ENCODE assay signal across 1 cellular context in the genomic region with DNA sequence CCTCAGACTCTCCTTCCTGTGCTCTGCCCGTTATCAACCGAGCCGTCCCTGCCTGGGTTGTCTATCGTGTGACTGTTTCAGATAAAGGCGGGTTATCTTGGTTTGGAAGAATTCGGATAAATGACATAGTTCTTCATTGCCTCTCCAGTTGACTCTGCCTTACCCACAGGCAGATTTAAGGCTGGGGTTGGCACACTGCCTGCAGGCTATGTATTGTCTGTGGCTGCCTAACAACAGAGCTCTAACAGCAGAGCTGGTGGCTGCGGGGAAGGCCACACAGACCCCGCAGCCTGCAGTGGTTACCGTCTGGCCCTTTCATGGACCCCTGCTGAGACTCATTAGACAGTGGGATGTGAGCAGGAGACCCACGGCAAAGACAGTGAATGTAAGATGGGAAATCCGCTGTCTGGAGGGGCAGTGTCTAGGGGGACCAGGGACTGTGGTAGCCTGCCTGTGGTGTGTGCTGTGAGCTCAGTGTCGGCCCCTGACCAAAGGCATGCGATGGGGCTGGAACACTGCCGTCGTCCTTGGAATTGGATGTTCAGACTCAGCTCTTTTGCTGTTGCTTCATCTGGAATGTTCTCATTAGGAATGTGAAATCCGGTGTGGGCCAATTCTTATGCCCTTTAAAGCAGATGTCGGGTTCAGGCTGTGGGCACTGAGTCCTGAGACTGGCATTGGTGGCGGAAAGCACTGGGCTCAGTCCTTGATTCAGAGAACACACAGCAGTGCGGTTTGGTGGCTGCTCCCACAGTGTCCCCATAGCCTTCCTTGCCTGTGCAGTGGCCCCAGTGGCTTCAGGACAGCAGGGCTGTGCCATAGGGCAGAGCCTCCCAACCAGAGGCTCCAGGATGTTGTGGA.
TF ChIP-seq lines count a peak whose summit lies in the region.

No MANE protein-coding gene starts in this region.

TF ChIP-seq in IMR-90, 13 proteins besides CTCF, POLR2A, EP300 and RAD21 (continued from another document):
- TF ChIP-seq CEBPB (IDR thresholded peaks at IDR 0.05; ENCODE audit: low read depth, low read length) (peak; percentile 95), BHLHE40 (IDR thresholded peaks at IDR 0.05; ENCODE audit: low read depth, low read length) (peak; percentile 19; the same call in 1 of the 2 replicates), CHD1 (IDR thresholded peaks at IDR 0.05; ENCODE audit: low read depth, low read length) (no peak), MAZ (IDR thresholded peaks at IDR 0.05; ENCODE audit: borderline replicate concordance, low read depth, low read length) (peak; percentile 19; the same call in 1 of the 2 replicates)
- TF ChIP-seq, protein P1, sequence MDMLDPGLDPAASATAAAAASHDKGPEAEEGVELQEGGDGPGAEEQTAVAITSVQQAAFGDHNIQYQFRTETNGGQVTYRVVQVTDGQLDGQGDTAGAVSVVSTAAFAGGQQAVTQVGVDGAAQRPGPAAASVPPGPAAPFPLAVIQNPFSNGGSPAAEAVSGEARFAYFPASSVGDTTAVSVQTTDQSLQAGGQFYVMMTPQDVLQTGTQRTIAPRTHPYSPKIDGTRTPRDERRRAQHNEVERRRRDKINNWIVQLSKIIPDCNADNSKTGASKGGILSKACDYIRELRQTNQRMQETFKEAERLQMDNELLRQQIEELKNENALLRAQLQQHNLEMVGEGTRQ (IDR thresholded peaks at IDR 0.05; ENCODE audit: low read depth, low read length): no peak
